9 cellular contexts compared by ENCODE assay signal in the genomic region with DNA sequence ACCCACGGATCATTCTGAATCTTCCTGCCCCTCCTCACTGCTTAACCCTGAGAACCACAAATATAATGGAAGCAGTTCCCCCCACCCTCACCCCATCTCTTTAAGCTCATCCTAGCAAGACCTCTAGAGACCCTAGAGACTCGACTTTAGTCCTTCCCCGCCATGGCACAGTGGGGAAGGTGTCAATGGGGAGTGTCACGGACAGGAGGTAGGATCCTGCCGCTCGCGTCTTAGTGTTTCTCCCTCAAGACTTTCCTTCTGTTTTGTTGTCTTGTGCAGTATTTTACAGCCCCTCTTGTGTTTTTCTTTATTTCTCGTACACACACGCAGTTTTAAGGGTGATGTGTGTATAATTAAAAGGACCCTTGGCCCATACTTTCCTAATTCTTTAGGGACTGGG. TPM values are rescaled to one million over a fixed set of nuclear protein-coding genes. Genes with fewer than 3 reads are reported as not detected.
DNase-seq lines count a peak whose midpoint lies in the region; ATAC-seq, FAIRE-seq and TF ChIP-seq lines count a peak whose summit lies in the region.
"Had no signal": no experiment of that assay in that cellular context is flagged by ENCODE, and none has a peak within 500 bp of the region (broad histone marks: within the 10 kb centered on the region; RNA-seq: fewer than 3 reads in every experiment).

No MANE protein-coding gene starts in this region.

- H3K27me3 ChIP-seq in K562 (ENCODE audit: control insufficient read depth in 2 of 2, insufficient read depth in 2 of 2, low read length in 2 of 2) (no peaks in the 10 kb centered on the region), mesenchymal stem cell (ENCODE audit: control insufficient read depth in 1 of 2, insufficient read depth in 1 of 2, low read length in 2 of 2) (no peaks in the 10 kb centered on the region), tibial nerve (no peaks in the 10 kb centered on the region)

- peaks cover 11 to 17% of the 10 kb centered on the region in 2 experiments; a peak in 4 of 5 replicates for H3K4me1 ChIP-seq in K562 (replicated peaks in 1 of 2; ENCODE audit: control insufficient read depth in 2 of 2, insufficient read depth in 2 of 2, low read length in 2 of 2)
- H3K4me1 ChIP-seq in mesenchymal stem cell (ENCODE audit: control insufficient read depth, insufficient read depth, low read depth, low read length) = peaks cover 6% of the 10 kb centered on the region
- H3K4me1 ChIP-seq in tibial nerve = peaks cover 0 to 31% (median 14%) of the 10 kb centered on the region in 4 donors

- no peaks in the 10 kb centered on the region for H4K20me1 ChIP-seq in K562 (replicated peaks; ENCODE audit: control insufficient read depth, insufficient read depth, low read length)

- H3K14ac ChIP-seq in mesenchymal stem cell (ENCODE audit: low read length in 2 of 2) = no peak overlapping the region

- no peak overlapping the region for H2BK5ac ChIP-seq in mesenchymal stem cell (ENCODE audit: low read depth, low read length, poor library complexity, severe bottlenecking)

- no peaks in the 10 kb centered on the region for H3K9me1 ChIP-seq in K562 (ENCODE audit: control insufficient read depth, insufficient read depth, low read length)

- TF ChIP-seq POLR2A in K562 (conservative IDR thresholded peaks at IDR 0.05) (no peak), tibial nerve (IDR thresholded peaks at IDR 0.05) (no peak)

- H3K27ac ChIP-seq in K562 (ENCODE audit: extremely low read depth, low read depth, low read length) = peak overlapping the region; percentile 100
- peak overlapping the region; percentile 39 for H3K27ac ChIP-seq in mesenchymal stem cell (ENCODE audit: low read length, poor library complexity, severe bottlenecking)
- H3K27ac ChIP-seq in tibial nerve = peak overlapping the region; percentile 93 to 99 (median 96)

- H2BK15ac ChIP-seq in mesenchymal stem cell (ENCODE audit: low read depth, poor library complexity, severe bottlenecking) = no peak overlapping the region

- POLR2A ChIA-PET in K562 (lab: Yijun Ruan, JAX) = interaction anchor here (0.5 to 3.2 kb wide), 30 partner anchors 10 to 426 kb away, joined by 3 to 62 read pairs (median 4); a partner anchor contains a TSS

- H3K4me3 ChIP-seq in K562 (peak overlapping the region; percentile 78), mesenchymal stem cell (ENCODE audit: insufficient read depth in 1 of 2, low read depth in 1 of 2, low read length in 2 of 2) (peak overlapping the region in 1 of 2 experiments; percentile 87), tibial nerve (peak overlapping the region in 3 of 4 donors; percentile 28 to 73 (median 71))

- H2AK5ac ChIP-seq in mesenchymal stem cell (ENCODE audit: low read length, severe bottlenecking) = peak overlapping the region; percentile 97

- TF ChIP-seq CTCF in K562 (IDR thresholded peaks at IDR 0.05 in 2 of 3, conservative IDR thresholded peaks at IDR 0.05 in 1 of 3; ENCODE audit: insufficient read depth in 2 of 3, low read depth in 1 of 3, low read length in 3 of 3) = no peak
- TF ChIP-seq CTCF in tibial nerve (IDR thresholded peaks at IDR 0.05) = no peak

- no peak overlapping the region for H2BK120ac ChIP-seq in mesenchymal stem cell (ENCODE audit: low read depth, low read length)

- peak overlapping the region; percentile 96 for H3K27ac Mint-ChIP-seq in activated T-cell treated with anti-CD3 and anti-CD28 coated beads, Interleukin-2, amount 50 U/mL, for 72 hours

- H2BK12ac ChIP-seq in mesenchymal stem cell (ENCODE audit: low read length in 2 of 2) = peak overlapping the region in 1 of 2 experiments; percentile 57

- no peaks in the 10 kb centered on the region for H3K9me3 Mint-ChIP-seq in activated T-cell treated with anti-CD3 and anti-CD28 coated beads, Interleukin-2, amount 50 U/mL, for 72 hours

- H3K4me2 ChIP-seq in K562 (ENCODE audit: insufficient read depth, low read length) (peak overlapping the region; percentile 97), mesenchymal stem cell (ENCODE audit: low read length, poor library complexity, severe bottlenecking) (peak overlapping the region; percentile 38)

- H3K4me1 Mint-ChIP-seq in activated T-cell treated with anti-CD3 and anti-CD28 coated beads, Interleukin-2, amount 50 U/mL, for 72 hours (ENCODE audit: low read depth) = peaks cover 52% of the 10 kb centered on the region

- H3K27me3 Mint-ChIP-seq in activated T-cell treated with anti-CD3 and anti-CD28 coated beads, Interleukin-2, amount 50 U/mL, for 72 hours (ENCODE audit: low read depth) = no peaks in the 10 kb centered on the region

- DNase-seq in activated T-cell treated with anti-CD3 and anti-CD28 coated beads, Interleukin-2, amount 50 U/mL, for 72 hours = no peak
- no peak for DNase-seq in activated T-cell treated with anti-CD3 and anti-CD28 coated beads for 4 hours
- no peak for DNase-seq in K562 (ENCODE audit: extremely low read depth in 1 of 4, low spot score in 3 of 4)
- no peak for DNase-seq in mesenchymal stem cell
- no peak for DNase-seq in tibial nerve (ENCODE audit: low spot score in 2 of 2)
- no peak for DNase-seq in NCI-H2081 treated with DMSO at 0.1 percent for 48 hours (lab: John Stamatoyannopoulos, UW)
- no peak for DNase-seq in head of caudate nucleus
- no peak for DNase-seq in left colon

- 75% methylated on average over 8 of the region's 9 CpGs for WGBS in K562 (ENCODE audit: insufficient coverage, low coverage, missing lambda C conversion rate)
- WGBS in mesenchymal stem cell = 93% methylated on average over 6 of the region's 9 CpGs
- WGBS in tibial nerve, 2 donors = 74% methylated on average over 9 of the region's 9 CpGs

- TF ChIP-seq EP300 in K562 (IDR thresholded peaks at IDR 0.05; ENCODE audit: low read length) = no peak
- TF ChIP-seq EP300 in tibial nerve (IDR thresholded peaks at IDR 0.05) = no peak

- peaks cover 58% of the 10 kb centered on the region for H3K36me3 ChIP-seq in K562 (ENCODE audit: control insufficient read depth, insufficient read depth, low read length)
- H3K36me3 ChIP-seq in mesenchymal stem cell (ENCODE audit: control insufficient read depth in 1 of 2, insufficient read depth in 2 of 2, low read depth in 1 of 2, low read length in 2 of 2) = peaks cover 31 to 51% of the 10 kb centered on the region in 2 experiments
- H3K36me3 ChIP-seq in tibial nerve = peaks cover 0 to 49% (median under 1%) of the 10 kb centered on the region in 3 donors

- in situ Hi-C loops in K562 (cut with MboI) = no loop called here

- H3K9ac ChIP-seq in K562 (ENCODE audit: insufficient read depth in 1 of 2, low read depth in 2 of 2, low read length in 2 of 2) (peak overlapping the region; percentile 97 to 99; a peak in 3 of 4 replicates), mesenchymal stem cell (ENCODE audit: low read length) (peak overlapping the region; percentile 96)

- peak overlapping the region; percentile 100 for H2AFZ ChIP-seq in K562 (ENCODE audit: low read depth, low read length)
- H2AFZ ChIP-seq in mesenchymal stem cell (ENCODE audit: low read depth, low read length) = no peak overlapping the region

- CTCF ChIA-PET in K562 (lab: Yijun Ruan, JAX; ENCODE audit: low intra/inter-chr PET ratio) = no interaction called here

- H3K9me3 ChIP-seq in K562 (replicated peaks; ENCODE audit: control insufficient read depth, insufficient read depth, low read depth, low read length) (no peaks in the 10 kb centered on the region), mesenchymal stem cell (ENCODE audit: control insufficient read depth, low read length) (no peaks in the 10 kb centered on the region), tibial nerve (no peaks in the 10 kb centered on the region)

- no peak for FAIRE-seq in K562 (lab: Jason Lieb, UNC)

- peaks cover 9% of the 10 kb centered on the region for H3K79me1 ChIP-seq in mesenchymal stem cell (replicated peaks; ENCODE audit: low read length, poor library complexity, severe bottlenecking)

- ATAC-seq in activated T-cell treated with anti-CD3 and anti-CD28 coated beads, Interleukin-2, amount 50 U/mL, for 72 hours (replicated peaks in 1 of 2) = no peak
- no peak for ATAC-seq in K562
- ATAC-seq in left colon = no peak

- peak overlapping the region; percentile 85 for H4K8ac ChIP-seq in mesenchymal stem cell (ENCODE audit: low read length)

- peak overlapping the region; percentile 84 to 97 for H3K4me3 Mint-ChIP-seq in activated T-cell treated with anti-CD3 and anti-CD28 coated beads, Interleukin-2, amount 50 U/mL, for 72 hours

- peaks cover 17 to 42% of the 10 kb centered on the region in 2 donors for H3K36me3 Mint-ChIP-seq in activated T-cell treated with anti-CD3 and anti-CD28 coated beads, Interleukin-2, amount 50 U/mL, for 72 hours (ENCODE audit: insufficient read depth in 2 of 2)

- H3K79me2 ChIP-seq in K562 (ENCODE audit: control insufficient read depth, insufficient read depth, low read length) = peaks cover 26% of the 10 kb centered on the region

- no peak overlapping the region for H3K4ac ChIP-seq in mesenchymal stem cell (ENCODE audit: low read depth in 1 of 2, low read length in 2 of 2)

- no peak overlapping the region for H3K23ac ChIP-seq in mesenchymal stem cell (ENCODE audit: low read length in 2 of 2)

- H3K18ac ChIP-seq in mesenchymal stem cell (ENCODE audit: low read depth in 1 of 2, low read length in 2 of 2) = no peak overlapping the region

- intact Hi-C loops in K562 (cut with micrococcal nuclease) = loop anchor here (2.0 to 5.0 kb wide), 2 partner anchors 19 to 65 kb away; no protein-coding TSS in a partner anchor
- intact Hi-C loops in head of caudate nucleus (cut with DNase I) = no loop called here
- intact Hi-C loops in left colon (cut with DNase I, micrococcal nuclease) = no loop called here

- peak overlapping the region; percentile 28 for H4K91ac ChIP-seq in mesenchymal stem cell (ENCODE audit: low read length)

- no TSS peak for BruUV-seq in K562 (replicated peaks; lab: Mats Ljungman, UMichigan)

- no peak for TF ChIP-seq RAD21 in K562 (CRISPR knock-in tag; conservative IDR thresholded peaks at IDR 0.05 in 1 of 2, IDR thresholded peaks at IDR 0.05 in 1 of 2)

RNA-seq across cellular contexts. Expression of a gene that starts 0.7 kb away (rescaled TPM):
- 100 to 1,000 TPM; 122 to 127 TPM for total RNA-seq in activated T-cell treated with anti-CD3 and anti-CD28 coated beads, Interleukin-2, amount 50 U/mL, for 72 hours
- total RNA-seq in K562 (2011; cell fraction: chromatin; rRNA removed; ENCODE audit: low replicate concordance) = 31.8 and 57.2 TPM in 2 replicates
- total RNA-seq in K562 (2011; cell fraction: nucleolus; rRNA removed) = 34.9 and 36.7 TPM in 2 replicates
- total RNA-seq in K562 (2011; cell fraction: nucleoplasm; rRNA removed) = 40.1 and 51.5 TPM in 2 replicates
- total RNA-seq in K562 (2014; rRNA removed) = 88.4 and 88.8 TPM in 2 replicates
- 44.2 and 50.3 TPM in 2 replicates for total RNA-seq in K562 (2014; rRNA removed; fragmentation: Illumina TruSeq; extraction: Trizol)
- 61.5 and 63.0 TPM in 2 replicates for total RNA-seq in K562 (2015; rRNA removed; fragmentation: Illumina TruSeq; extraction: Trizol)
- total RNA-seq in K562 (2021) = 69.8 and 71.0 TPM in 2 replicates
- 74.1 and 79.0 TPM in 2 replicates for polyA plus RNA-seq in K562 (2011; rRNA removed)
- polyA plus RNA-seq in K562 (2011; cell fraction: cytosol; rRNA removed) = 146 and 169 TPM in 2 replicates
- polyA plus RNA-seq in K562 (2011; cell fraction: nucleus; rRNA removed) = 53.6 and 54.3 TPM in 2 replicates
- polyA plus RNA-seq in K562 (2012) = 52.9 and 60.4 TPM in 2 replicates
- polyA plus RNA-seq in K562 (2014; fragmentation: Illumina TruSeq; extraction: Trizol) = 80.5 and 82.2 TPM in 2 replicates
- polyA plus RNA-seq in K562 (2014; fragmentation: Nextera tagmentation; extraction: Ambion mirVana) = 10 to 100 TPM in 1 of 2 experiments, 1 to 10 TPM in 1; 9.4 to 18.9 TPM
- 89.5 and 92.9 TPM in 2 replicates for polyA plus RNA-seq in K562 (2014; rRNA removed)
- 28.4 and 28.8 TPM in 2 replicates for polyA minus RNA-seq in K562 (2011; rRNA and poly(A)+ RNA removed)
- 22.6 and 27.6 TPM in 2 replicates for polyA minus RNA-seq in K562 (2011; cell fraction: cytosol; rRNA and poly(A)+ RNA removed)
- polyA minus RNA-seq in K562 (2011; cell fraction: nucleus; rRNA and poly(A)+ RNA removed) = 7.7 and 9.9 TPM in 2 replicates
- polyA plus RNA-seq in mesenchymal stem cell (2013, experiment 1 of 2) = 43.5 TPM
- 45.8 TPM for polyA plus RNA-seq in mesenchymal stem cell (2013, experiment 2 of 2)
- total RNA-seq in tibial nerve = 10 to 100 TPM; 41.7 to 67.1 (median 49.1) TPM
- 10 to 100 TPM; 39.3 to 40.3 TPM for total RNA-seq in left colon

RNA-seq across cellular contexts. Expression of a gene that starts 18.2 kb away (rescaled TPM):
- total RNA-seq in activated T-cell treated with anti-CD3 and anti-CD28 coated beads, Interleukin-2, amount 50 U/mL, for 72 hours = 10 to 100 TPM; 52.3 to 71.0 TPM
- total RNA-seq in K562 (2011; cell fraction: chromatin; rRNA removed; ENCODE audit: low replicate concordance) = 27.5 and 49.0 TPM in 2 replicates
- 26.7 and 31.0 TPM in 2 replicates for total RNA-seq in K562 (2011; cell fraction: nucleolus; rRNA removed)
- total RNA-seq in K562 (2011; cell fraction: nucleoplasm; rRNA removed) = 35.9 and 47.6 TPM in 2 replicates
- 9.0 and 13.9 TPM in 2 replicates for total RNA-seq in K562 (2014; rRNA removed)
- total RNA-seq in K562 (2014; rRNA removed; fragmentation: Illumina TruSeq; extraction: Trizol) = 11.9 and 12.2 TPM in 2 replicates
- total RNA-seq in K562 (2015; rRNA removed; fragmentation: Illumina TruSeq; extraction: Trizol) = 12.2 and 12.5 TPM in 2 replicates
- total RNA-seq in K562 (2021) = 12.7 and 16.2 TPM in 2 replicates
- 21.8 and 27.7 TPM in 2 replicates for polyA plus RNA-seq in K562 (2011; rRNA removed)
- 18.8 and 22.8 TPM in 2 replicates for polyA plus RNA-seq in K562 (2011; cell fraction: cytosol; rRNA removed)
- 22.5 and 23.8 TPM in 2 replicates for polyA plus RNA-seq in K562 (2011; cell fraction: nucleus; rRNA removed)
- polyA plus RNA-seq in K562 (2012) = 8.6 and 12.8 TPM in 2 replicates
- 22.8 and 25.2 TPM in 2 replicates for polyA plus RNA-seq in K562 (2014; fragmentation: Illumina TruSeq; extraction: Trizol)
- 1 to 10 TPM; 4.4 to 7.5 TPM for polyA plus RNA-seq in K562 (2014; fragmentation: Nextera tagmentation; extraction: Ambion mirVana)
- polyA plus RNA-seq in K562 (2014; rRNA removed) = 11.2 and 12.8 TPM in 2 replicates
- polyA minus RNA-seq in K562 (2011; rRNA and poly(A)+ RNA removed) = 22.9 and 29.2 TPM in 2 replicates
- 9.1 and 11.3 TPM in 2 replicates for polyA minus RNA-seq in K562 (2011; cell fraction: cytosol; rRNA and poly(A)+ RNA removed)
- 7.4 and 9.0 TPM in 2 replicates for polyA minus RNA-seq in K562 (2011; cell fraction: nucleus; rRNA and poly(A)+ RNA removed)
- polyA plus RNA-seq in mesenchymal stem cell (2013, experiment 1 of 2) = 21.8 TPM
- 20.8 TPM for polyA plus RNA-seq in mesenchymal stem cell (2013, experiment 2 of 2)
- total RNA-seq in tibial nerve = 10 to 100 TPM in 3 of 4 donors, 1 to 10 TPM in 1; 9.4 to 25.5 (median 13.6) TPM
- 10 to 100 TPM; 21.3 to 30.3 TPM for total RNA-seq in left colon

RNA-seq across cellular contexts. Expression of a gene that starts 29.9 kb away (rescaled TPM):
- 1 to 10 TPM; 6.8 to 7.4 TPM for total RNA-seq in activated T-cell treated with anti-CD3 and anti-CD28 coated beads, Interleukin-2, amount 50 U/mL, for 72 hours
- 3.2 and 9.2 TPM in 2 replicates for total RNA-seq in K562 (2011; cell fraction: chromatin; rRNA removed; ENCODE audit: low replicate concordance)
- total RNA-seq in K562 (2011; cell fraction: nucleolus; rRNA removed) = 5.9 and 10.2 TPM in 2 replicates
- total RNA-seq in K562 (2011; cell fraction: nucleoplasm; rRNA removed) = 3.1 and 9.2 TPM in 2 replicates
- 0.23 and 0.82 TPM in 2 replicates for total RNA-seq in K562 (2014; rRNA removed)
- 0.15 TPM in 1 of 2 replicates, not detected in the other for total RNA-seq in K562 (2014; rRNA removed; fragmentation: Illumina TruSeq; extraction: Trizol)
- 0.33 and 0.49 TPM in 2 replicates for total RNA-seq in K562 (2015; rRNA removed; fragmentation: Illumina TruSeq; extraction: Trizol)
- total RNA-seq in K562 (2021) = 0.22 and 1.2 TPM in 2 replicates
- 0.54 and 0.92 TPM in 2 replicates for polyA plus RNA-seq in K562 (2011; rRNA removed)
- polyA plus RNA-seq in K562 (2011; cell fraction: cytosol; rRNA removed) = 0.63 and 1.2 TPM in 2 replicates
- 4.3 and 7.0 TPM in 2 replicates for polyA plus RNA-seq in K562 (2011; cell fraction: nucleus; rRNA removed)
- 0.51 and 0.96 TPM in 2 replicates for polyA plus RNA-seq in K562 (2012)
- polyA plus RNA-seq in K562 (2014; fragmentation: Illumina TruSeq; extraction: Trizol) = not detected in 2 replicates
- polyA plus RNA-seq in K562 (2014; fragmentation: Nextera tagmentation; extraction: Ambion mirVana) = not detected
- 1.4 and 1.6 TPM in 2 replicates for polyA plus RNA-seq in K562 (2014; rRNA removed)
- polyA minus RNA-seq in K562 (2011; rRNA and poly(A)+ RNA removed) = not detected in 2 replicates
- polyA minus RNA-seq in K562 (2011; cell fraction: cytosol; rRNA and poly(A)+ RNA removed) = not detected in 2 replicates
- polyA minus RNA-seq in K562 (2011; cell fraction: nucleus; rRNA and poly(A)+ RNA removed) = 1.2 and 1.4 TPM in 2 replicates
- 0.29 TPM for polyA plus RNA-seq in mesenchymal stem cell (2013, experiment 1 of 2)
- 0.04 TPM for polyA plus RNA-seq in mesenchymal stem cell (2013, experiment 2 of 2)
- total RNA-seq in tibial nerve = 1 to 10 TPM in 3 of 4 donors, not detected in 1; 2.1 to 5.2 (median 2.7) TPM
- total RNA-seq in left colon = 1 to 10 TPM; 1.1 to 1.2 TPM
- total RNA-seq: mesenteric fat pad had no signal

RNA-seq across cellular contexts. Expression of a gene that starts 35.7 kb away (rescaled TPM):
- total RNA-seq in activated T-cell treated with anti-CD3 and anti-CD28 coated beads, Interleukin-2, amount 50 U/mL, for 72 hours = 10 to 100 TPM in 1 of 2 donors, 1 to 10 TPM in 1; 9.6 to 10.4 TPM
- total RNA-seq in K562 (2011; cell fraction: chromatin; rRNA removed; ENCODE audit: low replicate concordance) = 2.9 and 5.5 TPM in 2 replicates
- total RNA-seq in K562 (2011; cell fraction: nucleolus; rRNA removed) = 3.5 and 4.3 TPM in 2 replicates
- 2.9 and 3.6 TPM in 2 replicates for total RNA-seq in K562 (2011; cell fraction: nucleoplasm; rRNA removed)
- total RNA-seq in K562 (2014; rRNA removed) = 0.86 TPM in 2 replicates
- total RNA-seq in K562 (2014; rRNA removed; fragmentation: Illumina TruSeq; extraction: Trizol) = 0.32 and 0.62 TPM in 2 replicates
- 0.64 and 0.72 TPM in 2 replicates for total RNA-seq in K562 (2015; rRNA removed; fragmentation: Illumina TruSeq; extraction: Trizol)
- 1.0 and 1.2 TPM in 2 replicates for total RNA-seq in K562 (2021)
- 0.52 and 1.4 TPM in 2 replicates for polyA plus RNA-seq in K562 (2011; rRNA removed)
- 1.2 and 1.3 TPM in 2 replicates for polyA plus RNA-seq in K562 (2011; cell fraction: cytosol; rRNA removed)
- 10.9 and 15.4 TPM in 2 replicates for polyA plus RNA-seq in K562 (2011; cell fraction: nucleus; rRNA removed)
- 1.6 and 4.4 TPM in 2 replicates for polyA plus RNA-seq in K562 (2012)
- 0.59 and 0.73 TPM in 2 replicates for polyA plus RNA-seq in K562 (2014; fragmentation: Illumina TruSeq; extraction: Trizol)
- under 1 TPM; 0.07 to 0.23 TPM for polyA plus RNA-seq in K562 (2014; fragmentation: Nextera tagmentation; extraction: Ambion mirVana)
- 1.3 and 1.8 TPM in 2 replicates for polyA plus RNA-seq in K562 (2014; rRNA removed)
- polyA minus RNA-seq in K562 (2011; rRNA and poly(A)+ RNA removed) = not detected in 2 replicates
- not detected in 2 replicates for polyA minus RNA-seq in K562 (2011; cell fraction: cytosol; rRNA and poly(A)+ RNA removed)
- 0.67 and 1.00 TPM in 2 replicates for polyA minus RNA-seq in K562 (2011; cell fraction: nucleus; rRNA and poly(A)+ RNA removed)
- 3.5 TPM for polyA plus RNA-seq in mesenchymal stem cell (2013, experiment 1 of 2)
- polyA plus RNA-seq in mesenchymal stem cell (2013, experiment 2 of 2) = 2.6 TPM
- 10 to 100 TPM; 26.4 to 44.6 (median 31.2) TPM for total RNA-seq in tibial nerve
- 1 to 10 TPM; 1.8 to 3.0 TPM for total RNA-seq in left colon

RNA-seq across cellular contexts. Expression of a gene that starts 58.7 kb away (rescaled TPM):
- 10 to 100 TPM; 63.7 to 80.3 TPM for total RNA-seq in activated T-cell treated with anti-CD3 and anti-CD28 coated beads, Interleukin-2, amount 50 U/mL, for 72 hours
- 2.6 and 4.3 TPM in 2 replicates for total RNA-seq in K562 (2011; cell fraction: chromatin; rRNA removed; ENCODE audit: low replicate concordance)
- 3.5 and 4.1 TPM in 2 replicates for total RNA-seq in K562 (2011; cell fraction: nucleolus; rRNA removed)
- total RNA-seq in K562 (2011; cell fraction: nucleoplasm; rRNA removed) = 3.1 and 4.4 TPM in 2 replicates
- total RNA-seq in K562 (2014; rRNA removed) (0.45 and 0.49 TPM in 2 replicates), K562 (2014; rRNA removed; fragmentation: Illumina TruSeq; extraction: Trizol) (0.38 and 0.40 TPM in 2 replicates), K562 (2015; rRNA removed; fragmentation: Illumina TruSeq; extraction: Trizol) (0.40 and 0.72 TPM in 2 replicates), K562 (2021) (1.4 and 1.9 TPM in 2 replicates), tibial nerve (1 to 10 TPM; 1.8 to 4.6 (median 3.5) TPM), left colon (1 to 10 TPM; 3.5 to 6.5 TPM)
- polyA plus RNA-seq in K562 (2011; rRNA removed) (1.7 and 3.2 TPM in 2 replicates), K562 (2014; fragmentation: Illumina TruSeq; extraction: Trizol) (0.79 and 1.1 TPM in 2 replicates), K562 (2014; fragmentation: Nextera tagmentation; extraction: Ambion mirVana) (under 1 TPM; 0.04 to 0.06 TPM), K562 (2014; rRNA removed) (1.0 and 1.5 TPM in 2 replicates)
- 2.0 and 2.8 TPM in 2 replicates for polyA plus RNA-seq in K562 (2011; cell fraction: cytosol; rRNA removed)
- 15.5 and 18.8 TPM in 2 replicates for polyA plus RNA-seq in K562 (2011; cell fraction: nucleus; rRNA removed)
- 0.77 and 2.6 TPM in 2 replicates for polyA plus RNA-seq in K562 (2012)
- polyA minus RNA-seq in K562 (2011; rRNA and poly(A)+ RNA removed) = 0.53 and 0.96 TPM in 2 replicates
- 1.7 and 2.1 TPM in 2 replicates for polyA minus RNA-seq in K562 (2011; cell fraction: cytosol; rRNA and poly(A)+ RNA removed)
- polyA minus RNA-seq in K562 (2011; cell fraction: nucleus; rRNA and poly(A)+ RNA removed) = 1.3 and 2.0 TPM in 2 replicates
- polyA plus RNA-seq in mesenchymal stem cell (2013, experiment 1 of 2) = 0.61 TPM
- polyA plus RNA-seq in mesenchymal stem cell (2013, experiment 2 of 2) = 0.40 TPM

Comparison
In these comparisons a context has a peak if more than half of its experiments do, and no peak if none do; other contexts are left out.
1. H3K27ac ChIP-seq: peak in every context shown above with its lines; median percentile 100 in K562; 96 in tibial nerve; 39 in mesenchymal stem cell.